In genomic region chr15:95770191-95770590, GRCh38 we compare ENCODE assay signal across 14 cellular contexts.
DNase-seq lines count a peak whose midpoint lies in the region; ATAC-seq and TF ChIP-seq lines count a peak whose summit lies in the region.
"Had no signal": no experiment of that assay in that cellular context is flagged by ENCODE, and none has a peak within 500 bp of the region (broad histone marks: within the 10 kb centered on the region; RNA-seq: fewer than 3 reads in every experiment).

No MANE protein-coding gene starts in this region.

- DNase-seq in AG10803 (ENCODE audit: low read depth) (peak; percentile 4), HT1080 (ENCODE audit: low read depth) (peak; percentile 69), astrocyte of the hippocampus (ENCODE audit: low read depth, low spot score) (peak; percentile 69), kidney tubule cell (ENCODE audit: low spot score) (peak; percentile 96), GM10266 (ENCODE audit: extremely low spot score) (no peak), NCI-H146 treated with DMSO at 0.1 percent for 48 hours (lab: John Stamatoyannopoulos, UW; ENCODE audit: unreplicated experiment) (no peak)
- no peak for DNase-seq in activated naive CD4-positive, alpha-beta T cell treated with anti-CD3 and anti-CD28 coated beads, Interleukin-2, amount 50 U/mL, for 16 hours
- DNase-seq: activated CD4-positive, CD25-positive, alpha-beta regulatory T cell treated with anti-CD3 and anti-CD28 coated beads, Interleukin-2, amount 50 U/mL, for 72 hours; activated CD8-positive, alpha-beta memory T cell treated with anti-CD3 and anti-CD28 coated beads, Interleukin-2, amount 50 U/mL, for 48 hours; colonic mucosa; pancreas had no signal

- no peak overlapping the region for H3K4me3 ChIP-seq in AG10803 (ENCODE audit: low read length)
- H3K4me3 ChIP-seq: colonic mucosa, pancreas, thoracic aorta had no signal

- TF ChIP-seq CTCF in AG10803 (conservative IDR thresholded peaks at IDR 0.05; ENCODE audit: low read length) (no peak), GM10266 (IDR thresholded peaks at IDR 0.05; ENCODE audit: control insufficient read depth, insufficient read depth, low read depth, missing control alignments) (no peak)

- ATAC-seq in HG03045 (IDR thresholded peaks at IDR 0.05; ENCODE audit: unreplicated experiment) = no peak
- ATAC-seq: activated naive CD4-positive, alpha-beta T cell treated with anti-CD3 and anti-CD28 coated beads, Interleukin-2, amount 50 U/mL, for 72 hours; pancreas had no signal

Comparison
In these comparisons a context has a peak if more than half of its experiments do, and no peak if none do; other contexts are left out.
1. DNase-seq: peak in AG10803 (single experiment), HT1080 (single experiment), astrocyte of the hippocampus (single experiment) and kidney tubule cell (single experiment); none in GM10266 (single experiment), activated naive CD4-positive, alpha-beta T cell treated with anti-CD3 and anti-CD28 coated beads, Interleukin-2, amount 50 U/mL, for 16 hours (single experiment) and NCI-H146 treated with DMSO at 0.1 percent for 48 hours (single experiment).